ENCODE assay signal across 10 cellular contexts in genomic region chr4:151098191-151098590, GRCh38. TPM values are rescaled to one million over a fixed set of nuclear protein-coding genes. Genes with fewer than 3 reads are reported as not detected.
DNase-seq lines count a peak whose midpoint lies in the region; ATAC-seq and TF ChIP-seq lines count a peak whose summit lies in the region.
"Had no signal": no experiment of that assay in that cellular context is flagged by ENCODE, and none has a peak within 500 bp of the region (broad histone marks: within the 10 kb centered on the region; RNA-seq: fewer than 3 reads in every experiment).

No MANE protein-coding gene starts in this region.

- H3K9me2 ChIP-seq in Loucy (replicated peaks; ENCODE audit: low read depth, low read length), result no peaks in the 10 kb centered on the region

- H3F3A ChIP-seq in Loucy (ENCODE audit: low read depth), result no peaks in the 10 kb centered on the region

- no peak overlapping the region for H3K4me3 ChIP-seq in Loucy (ENCODE audit: low read length, poor library complexity, severe bottlenecking)
- H3K4me3 ChIP-seq in adrenal gland, result peak overlapping the region in 1 of 4 donors; percentile 70
- H3K4me3 ChIP-seq in thymus (ENCODE audit: low read length), result no peak overlapping the region

- 0 out of 2 replicates have a peak overlapping the region, but pooled peaks have one; percentile 19 for H2AFZ ChIP-seq in Loucy (ENCODE audit: low read length)

- no peak overlapping the region for H3K4me2 ChIP-seq in Loucy (ENCODE audit: low read depth, low read length, poor library complexity, severe bottlenecking)

- peaks cover 36% of the 10 kb centered on the region for H4K20me1 ChIP-seq in Loucy (ENCODE audit: insufficient read depth, low read length, poor library complexity, severe bottlenecking)

- TF ChIP-seq CTCF in Loucy (conservative IDR thresholded peaks at IDR 0.05; ENCODE audit: low read length) (no peak), adrenal gland (IDR thresholded peaks at IDR 0.05) (no peak)

- CTCF ChIA-PET in activated naive CD4-positive, alpha-beta T cell treated with anti-CD3 and anti-CD28 coated beads for 36 hours (lab: Charles Lee), result interaction anchor here (0.5 to 1.2 kb wide), 6 partner anchors 15 to 226 kb away, joined by 3 to 6 read pairs (median 4); no protein-coding TSS in a partner anchor

- peak overlapping the region; percentile 100 for H3K27ac Mint-ChIP-seq in activated naive CD4-positive, alpha-beta T cell treated with anti-CD3 and anti-CD28 coated beads for 36 hours

- intact Hi-C loops in activated naive CD4-positive, alpha-beta T cell treated with anti-CD3 and anti-CD28 coated beads for 36 hours (cut with micrococcal nuclease), result loop anchor here (2.0 to 10.0 kb wide), 6 partner anchors 211 to 1677 kb away; partner anchors contain the start of genes ARFIP1 and TIGD4
- intact Hi-C loops in adrenal gland (cut with DNase I), result no loop called here

- H3K4me1 ChIP-seq in Loucy (ENCODE audit: insufficient read depth, low read length, poor library complexity, severe bottlenecking), result peaks cover 19% of the 10 kb centered on the region
- peaks cover 8 to 23% of the 10 kb centered on the region in 2 donors for H3K4me1 ChIP-seq in adrenal gland (replicated peaks in 1 of 2)
- peaks cover 3% of the 10 kb centered on the region for H3K4me1 ChIP-seq in thymus (ENCODE audit: control insufficient read depth, insufficient read depth, low read length)

- 68 to 83% (median 74%) methylated on average over 5 of the region's 5 CpGs for WGBS in adrenal gland, 4 donors
- WGBS in thymus, result 49% methylated on average over 5 of the region's 5 CpGs

- no peak for TF ChIP-seq POLR2A in adrenal gland (IDR thresholded peaks at IDR 0.05)

- H3K9me3 ChIP-seq in Loucy (ENCODE audit: insufficient read depth, low read depth, low read length), result no peaks in the 10 kb centered on the region
- H3K9me3 ChIP-seq in adrenal gland (replicated peaks in 1 of 3), result no peaks in the 10 kb centered on the region
- no peaks in the 10 kb centered on the region for H3K9me3 ChIP-seq in thymus (ENCODE audit: control insufficient read depth)

- H3K79me2 ChIP-seq in Loucy (ENCODE audit: insufficient read depth, low read length), result peaks cover 38% of the 10 kb centered on the region

- H3K4me1 Mint-ChIP-seq in activated naive CD4-positive, alpha-beta T cell treated with anti-CD3 and anti-CD28 coated beads for 36 hours (ENCODE audit: low read depth), result peaks cover 31% of the 10 kb centered on the region

- H3K9me3 Mint-ChIP-seq in activated naive CD4-positive, alpha-beta T cell treated with anti-CD3 and anti-CD28 coated beads for 36 hours, result no peaks in the 10 kb centered on the region

- H3K27me3 ChIP-seq in Loucy (ENCODE audit: insufficient read depth, low read length, poor library complexity, severe bottlenecking) (peaks cover 12% of the 10 kb centered on the region), adrenal gland (no peaks in the 10 kb centered on the region), thymus (ENCODE audit: control insufficient read depth, insufficient read depth) (no peaks in the 10 kb centered on the region)

- H3K27ac ChIP-seq in adrenal gland, result peak overlapping the region in 2 of 5 donors; percentile 57 to 90
- peak overlapping the region; percentile 36 for H3K27ac ChIP-seq in thymus (ENCODE audit: low read depth)

- H3K36me3 Mint-ChIP-seq in activated naive CD4-positive, alpha-beta T cell treated with anti-CD3 and anti-CD28 coated beads for 36 hours (ENCODE audit: low read depth), result peaks cover 37% of the 10 kb centered on the region

- DNase-seq in activated naive CD4-positive, alpha-beta T cell treated with anti-CD3 and anti-CD28 coated beads for 36 hours, result peak; percentile 12
- DNase-seq in activated naive CD4-positive, alpha-beta T cell treated with Interleukin-2 at 50 U/mL for 16 hours, result no peak
- DNase-seq in adrenal gland, result peak in 6 of 7 donors; percentile 22 to 41 (median 28)
- DNase-seq: central memory CD4-positive, alpha-beta T cell; NCI-H2171 had no signal

- ATAC-seq in HG02588 (IDR thresholded peaks at IDR 0.05; ENCODE audit: unreplicated experiment), result no peak
- no peak for ATAC-seq in HG03457 (IDR thresholded peaks at IDR 0.05; ENCODE audit: unreplicated experiment)
- ATAC-seq in HG03521 (IDR thresholded peaks at IDR 0.05; ENCODE audit: unreplicated experiment), result no peak

- H3K36me3 ChIP-seq in Loucy (ENCODE audit: insufficient read depth, low read length), result peaks cover 22% of the 10 kb centered on the region
- peaks cover 0 to 20% of the 10 kb centered on the region in 2 donors for H3K36me3 ChIP-seq in adrenal gland (replicated peaks in 1 of 2)
- peaks cover 5% of the 10 kb centered on the region for H3K36me3 ChIP-seq in thymus (ENCODE audit: control insufficient read depth, insufficient read depth)

- peaks cover 4% of the 10 kb centered on the region for H3K27me3 Mint-ChIP-seq in activated naive CD4-positive, alpha-beta T cell treated with anti-CD3 and anti-CD28 coated beads for 36 hours (ENCODE audit: low read depth)

- H3K9ac ChIP-seq in Loucy (ENCODE audit: low read depth, low read length, poor library complexity, severe bottlenecking), result no peak overlapping the region

- peak overlapping the region; percentile 38 for H3K4me3 Mint-ChIP-seq in activated naive CD4-positive, alpha-beta T cell treated with anti-CD3 and anti-CD28 coated beads for 36 hours

RNA-seq across cellular contexts. Expression of gene RPS3A, which starts 1.2 kb away (rescaled TPM):
- total RNA-seq in activated naive CD4-positive, alpha-beta T cell treated with anti-CD3 and anti-CD28 coated beads for 36 hours, result 1,000 to 10,000 TPM; 3,793 to 3,917 TPM
- 1,000 to 10,000 TPM; 1,018 to 2,884 (median 1,729) TPM for total RNA-seq in adrenal gland
- polyA plus RNA-seq in adrenal gland (1,000 to 10,000 TPM; 1,248 to 1,664 (median 1,404) TPM), thymus (6,423 TPM)
